9 cellular contexts compared by ENCODE assay signal in genomic region chr2:43106767-43107527, GRCh38.
DNase-seq lines count a peak whose midpoint lies in the region; ATAC-seq and TF ChIP-seq lines count a peak whose summit lies in the region.
"Had no signal": no experiment of that assay in that cellular context is flagged by ENCODE, and none has a peak within 500 bp of the region (broad histone marks: within the 10 kb centered on the region; RNA-seq: fewer than 3 reads in every experiment).

No MANE protein-coding gene starts in this region.

- in situ Hi-C loops in GM13977 (cut with MboI; ENCODE audit: low pct_unique_long_range_greater_than_20kb, low sequenced_read_pairs, unreplicated experiment): no loop called here

- WGBS in right cardiac atrium: 58% methylated on average over 9 of the region's 9 CpGs

- no peaks in the 10 kb centered on the region for H3K36me3 Mint-ChIP-seq in natural killer cell treated with Interleukin-12 subunit alpha and Interleukin-12 subunit beta and Interleukin-15 and Interleukin-18, amount 100 ng/mL, for 72 hours

- H3K9me3 Mint-ChIP-seq in natural killer cell treated with Interleukin-12 subunit alpha and Interleukin-12 subunit beta and Interleukin-15 and Interleukin-18, amount 100 ng/mL, for 72 hours: peaks cover 4% of the 10 kb centered on the region

- H3K4me3 Mint-ChIP-seq in natural killer cell treated with Interleukin-12 subunit alpha and Interleukin-12 subunit beta and Interleukin-15 and Interleukin-18, amount 100 ng/mL, for 72 hours: no peak overlapping the region

- H3K27ac Mint-ChIP-seq in natural killer cell treated with Interleukin-12 subunit alpha and Interleukin-12 subunit beta and Interleukin-15 and Interleukin-18, amount 100 ng/mL, for 72 hours: peak overlapping the region in 1 of 2 donors; percentile 61
- H3K27ac Mint-ChIP-seq: activated T-helper 2 cell treated with anti-CD3 and anti-CD28 coated beads, Interferon-gamma antibody, Interleukin-2, Interleukin-4, amounts not matched to agents 10 μg/mL and 5 μg/mL and 100 μg/mL, durations not matched to agents 14 hours and 24 hours and 36 hours had no signal

- no peaks in the 10 kb centered on the region for H3K27me3 Mint-ChIP-seq in natural killer cell treated with Interleukin-12 subunit alpha and Interleukin-12 subunit beta and Interleukin-15 and Interleukin-18, amount 100 ng/mL, for 72 hours

- peaks cover 0 to 16% of the 10 kb centered on the region in 2 donors for H3K4me1 Mint-ChIP-seq in natural killer cell treated with Interleukin-12 subunit alpha and Interleukin-12 subunit beta and Interleukin-15 and Interleukin-18, amount 100 ng/mL, for 72 hours (ENCODE audit: low read depth in 2 of 2)

- ATAC-seq in GM21447 (IDR thresholded peaks at IDR 0.05; ENCODE audit: unreplicated experiment) (peak; percentile 52), RWPE2 (ENCODE audit: low read depth) (no peak), right cardiac atrium (no peak)
- no peak for ATAC-seq in natural killer cell treated with Interleukin-12 subunit alpha and Interleukin-12 subunit beta and Interleukin-15 and Interleukin-18, amount 100 ng/mL, for 72 hours

- no peaks in the 10 kb centered on the region for H3K36me3 ChIP-seq in RWPE2 (ENCODE audit: low read depth)
- no peaks in the 10 kb centered on the region for H3K36me3 ChIP-seq in skeletal muscle tissue (ENCODE audit: control insufficient read depth in 3 of 3, insufficient read depth in 3 of 3, low read length in 3 of 3)

- no peak for TF ChIP-seq CTCF in RWPE2 (IDR thresholded peaks at IDR 0.05; ENCODE audit: poor library complexity, severe bottlenecking)
- TF ChIP-seq CTCF in GM13977 (IDR thresholded peaks at IDR 0.05; ENCODE audit: extremely low read depth, insufficient read depth, missing control alignments): no peak

- intact Hi-C loops in right cardiac atrium (cut with DNase I): loop anchor here in 2 of 4 donors (10.0 kb wide), 2 partner anchors 72 to 118 kb away; partner anchors contain the start of gene ZFP36L2 (in 1 of the 2)

- H3K4me1 ChIP-seq in RWPE2 (ENCODE audit: insufficient read depth, poor library complexity, severe bottlenecking) (peaks cover 19% of the 10 kb centered on the region), right cardiac atrium (ENCODE audit: control insufficient read depth, insufficient read depth, low read length) (peaks cover 22% of the 10 kb centered on the region), skeletal muscle tissue (ENCODE audit: control insufficient read depth in 3 of 3, insufficient read depth in 3 of 3, low read length in 3 of 3) (peaks cover 35 to 40% (median 38%) of the 10 kb centered on the region in 3 donors)

- H3K27me3 ChIP-seq in RWPE2 (ENCODE audit: insufficient read depth, poor library complexity, severe bottlenecking) (no peaks in the 10 kb centered on the region), right cardiac atrium (ENCODE audit: control insufficient read depth, insufficient read depth) (no peaks in the 10 kb centered on the region), skeletal muscle tissue (ENCODE audit: control insufficient read depth in 3 of 3, insufficient read depth in 3 of 3, low read length in 3 of 3) (no peaks in the 10 kb centered on the region)

- H3K9me3 ChIP-seq in RWPE2 (ENCODE audit: severe bottlenecking) (no peaks in the 10 kb centered on the region), right cardiac atrium (ENCODE audit: control insufficient read depth, low read length) (no peaks in the 10 kb centered on the region), skeletal muscle tissue (ENCODE audit: control insufficient read depth in 3 of 3, low read length in 3 of 3) (no peaks in the 10 kb centered on the region)

- H3K9ac ChIP-seq in skeletal muscle tissue (ENCODE audit: low read depth in 1 of 3, low read length in 3 of 3): peak overlapping the region in 1 of 3 donors; percentile 9

- H3K27ac ChIP-seq in RWPE2 (ENCODE audit: poor library complexity, severe bottlenecking) (peak overlapping the region; percentile 34), right cardiac atrium (ENCODE audit: low read length) (peak overlapping the region; percentile 87), skeletal muscle tissue (ENCODE audit: low read depth, low read length) (peak overlapping the region; percentile 68)

- DNase-seq in RWPE2 (ENCODE audit: low spot score): no peak
- peak; percentile 38 to 72 (median 66) for DNase-seq in right cardiac atrium
- no peak for DNase-seq in GM13977 (ENCODE audit: low spot score)
- no peak for DNase-seq in activated CD8-positive, alpha-beta memory T cell treated with anti-CD3 and anti-CD28 coated beads, Interleukin-2, amount 50 U/mL, for 48 hours
- no peak for DNase-seq in effector CD8-positive, alpha-beta T cell (lab: John Stamatoyannopoulos, UW)
- no peak for DNase-seq in natural killer cell treated with Interleukin-12 subunit alpha and Interleukin-12 subunit beta and Interleukin-15 and Interleukin-18, amount 100 ng/mL, for 72 hours (ENCODE audit: low spot score)

- H3K4me3 ChIP-seq in RWPE2 (ENCODE audit: severe bottlenecking): no peak overlapping the region
- no peak overlapping the region for H3K4me3 ChIP-seq in right cardiac atrium (ENCODE audit: low read length)
- H3K4me3 ChIP-seq in skeletal muscle tissue (ENCODE audit: low read length in 3 of 3): no peak overlapping the region

Comparison
In these comparisons a context has a peak if more than half of its experiments do, and no peak if none do; other contexts are left out.
1. DNase-seq: peak in right cardiac atrium (3 of 3); none in RWPE2 (single experiment), GM13977 (single experiment), activated CD8-positive, alpha-beta memory T cell treated with anti-CD3 and anti-CD28 coated beads, Interleukin-2, amount 50 U/mL, for 48 hours (single experiment), effector CD8-positive, alpha-beta T cell (single experiment) and natural killer cell treated with Interleukin-12 subunit alpha and Interleukin-12 subunit beta and Interleukin-15 and Interleukin-18, amount 100 ng/mL, for 72 hours (single experiment).
2. H3K27ac ChIP-seq: peak in every context shown above with its lines; median percentile 87 in right cardiac atrium; 68 in skeletal muscle tissue; 34 in RWPE2.